ENCODE assay signal across 1 cellular context in genomic region chr5:88658005-88658404, GRCh38.
TF ChIP-seq lines count a peak whose summit lies in the region.

No MANE protein-coding gene starts in this region.

TF ChIP-seq in K562, 482 proteins besides CTCF, POLR2A, EP300 and RAD21 (continued from another document):
- TF ChIP-seq HSF4 (CRISPR knock-in tag; IDR thresholded peaks at IDR 0.05; ENCODE audit: borderline replicate concordance) (no peak), MTA1 (IDR thresholded peaks at IDR 0.05; ENCODE audit: borderline replicate concordance) (no peak), RCOR1 (IDR thresholded peaks at IDR 0.05; ENCODE audit: borderline replicate concordance in 1 of 2, low read depth in 2 of 2, low read length in 2 of 2) (no peak)
